In genomic region chr2:113211226-113212105, GRCh38 we compare ENCODE assay signal across 10 cellular contexts. TPM values are rescaled to one million over a fixed set of nuclear protein-coding genes. Genes with fewer than 3 reads are reported as not detected.
DNase-seq lines count a peak whose midpoint lies in the region; ATAC-seq, FAIRE-seq and TF ChIP-seq lines count a peak whose summit lies in the region.
"Had no signal": no experiment of that assay in that cellular context is flagged by ENCODE, and none has a peak within 500 bp of the region (broad histone marks: within the 10 kb centered on the region; RNA-seq: fewer than 3 reads in every experiment).

No MANE protein-coding gene starts in this region.

- WGBS in K562 (ENCODE audit: insufficient coverage, low coverage, missing lambda C conversion rate) = 40% methylated on average over 12 of the region's 13 CpGs
- WGBS in suprapubic skin = 32% methylated on average over 13 of the region's 13 CpGs

- CTCF ChIA-PET in HCT116 (lab: Charles Lee) (interaction anchor here (0.7 to 1.2 kb wide), 4 partner anchors 9 to 159 kb away, joined by 3 read pairs; no protein-coding TSS in a partner anchor), K562 (lab: Yijun Ruan, JAX; ENCODE audit: low intra/inter-chr PET ratio) (no interaction called here)

- H3K27ac ChIP-seq in HCT116 (ENCODE audit: low read depth, low read length) (peak overlapping the region; percentile 38), K562 (ENCODE audit: extremely low read depth, low read depth, low read length) (no peak overlapping the region), kidney (ENCODE audit: low read depth in 2 of 2, low read length in 2 of 2) (peak overlapping the region; percentile 88 to 89), suprapubic skin (peak overlapping the region; percentile 79)

- H2AFZ ChIP-seq in HCT116 (ENCODE audit: low read depth, low read length, poor library complexity, severe bottlenecking) = peak overlapping the region; percentile 86
- H2AFZ ChIP-seq in K562 (ENCODE audit: low read depth, low read length) = peak overlapping the region; percentile 47

- ATAC-seq in HCT116 = peak; percentile 91
- 0 out of 3 replicates have a peak, but pooled peaks have one; percentile 15 for ATAC-seq in K562
- ATAC-seq: GM12878 had no signal

- H3K9me2 ChIP-seq in HCT116 (ENCODE audit: insufficient read depth) = no peaks in the 10 kb centered on the region

- no peaks in the 10 kb centered on the region for H3K36me3 ChIP-seq in HCT116 (ENCODE audit: control insufficient read depth in 1 of 2, insufficient read depth in 2 of 2, low read length in 2 of 2)
- no peaks in the 10 kb centered on the region for H3K36me3 ChIP-seq in K562 (ENCODE audit: control insufficient read depth, insufficient read depth, low read length)
- no peaks in the 10 kb centered on the region for H3K36me3 ChIP-seq in kidney (ENCODE audit: control insufficient read depth in 1 of 2, insufficient read depth in 2 of 2, low read length in 2 of 2)
- H3K36me3 ChIP-seq in suprapubic skin = no peaks in the 10 kb centered on the region

- DNase-seq in HCT116 (ENCODE audit: low read depth, low spot score) (peak; percentile 23), K562 (ENCODE audit: extremely low read depth in 1 of 4, low spot score in 3 of 4) (no peak), kidney (no peak), suprapubic skin (ENCODE audit: low spot score in 2 of 2) (peak in 1 of 2 donors; percentile 76), mesenteric fat pad (ENCODE audit: low spot score) (no peak), SKM-1 treated with dmso at 0.1 percent for 144 hours (lab: John Stamatoyannopoulos, UW; ENCODE audit: unreplicated experiment) (no peak), activated gamma-delta T cell treated with Interleukin-2 at 50 U/mL for 16 hours (no peak)
- no peak for DNase-seq in activated naive CD4-positive, alpha-beta T cell treated with anti-CD3 and anti-CD28 coated beads, Interleukin-2, amount 50 U/mL, for 16 hours
- DNase-seq: SHP77 treated with DMSO at 0.1 percent for 48 hours had no signal

- BruUV-seq in HCT116 (replicated peaks; lab: Mats Ljungman, UMichigan) (no TSS peak), K562 (replicated peaks; lab: Mats Ljungman, UMichigan) (no TSS peak)

- no peaks in the 10 kb centered on the region for H3K9me3 ChIP-seq in HCT116 (ENCODE audit: control insufficient read depth in 1 of 2, insufficient read depth in 1 of 2, low read depth in 1 of 2, low read length in 2 of 2)
- no peaks in the 10 kb centered on the region for H3K9me3 ChIP-seq in K562 (replicated peaks; ENCODE audit: control insufficient read depth, insufficient read depth, low read depth, low read length)
- no peaks in the 10 kb centered on the region for H3K9me3 ChIP-seq in kidney (ENCODE audit: control insufficient read depth in 1 of 2, low read length in 2 of 2)
- H3K9me3 ChIP-seq in suprapubic skin = no peaks in the 10 kb centered on the region

- H3K9me1 ChIP-seq in K562 (ENCODE audit: control insufficient read depth, insufficient read depth, low read length) = no peaks in the 10 kb centered on the region

- intact Hi-C loops in HCT116 (cut with micrococcal nuclease) = no loop called here
- intact Hi-C loops in K562 (cut with micrococcal nuclease) = no loop called here
- intact Hi-C loops in kidney (cut with DNase I) = no loop called here

- RAD21 ChIA-PET in HCT116 (lab: Charles Lee; ENCODE audit: low non-redundant PET in 1 of 2, low total read pairs in 2 of 2, uncharacterized antibody in 2 of 2, unreplicated experiment in 2 of 2) = no interaction called here

- H3K79me2 ChIP-seq in HCT116 (ENCODE audit: insufficient read depth, low read length) (no peaks in the 10 kb centered on the region), K562 (ENCODE audit: control insufficient read depth, insufficient read depth, low read length) (no peaks in the 10 kb centered on the region)

- TF ChIP-seq POLR2A in HCT116 (IDR thresholded peaks at IDR 0.05; ENCODE audit: borderline replicate concordance, extremely low read depth, insufficient read depth, insufficient read length) (no peak), K562 (conservative IDR thresholded peaks at IDR 0.05) (no peak), suprapubic skin (IDR thresholded peaks at IDR 0.05) (no peak)

- H3K4me3 ChIP-seq in HCT116 (replicated peaks in 1 of 2; ENCODE audit: low read depth in 1 of 2, low read length in 2 of 2) = peak overlapping the region in 1 of 2 experiments; percentile 29; a peak in 1 of 4 replicates
- H3K4me3 ChIP-seq in K562 = no peak overlapping the region
- no peak overlapping the region for H3K4me3 ChIP-seq in kidney (ENCODE audit: low read length in 2 of 2)
- peak overlapping the region; percentile 15 for H3K4me3 ChIP-seq in suprapubic skin
- H3K4me3 ChIP-seq: GM12878 had no signal

- H3K27me3 ChIP-seq in HCT116 (ENCODE audit: insufficient read depth, low read length) (no peaks in the 10 kb centered on the region), K562 (ENCODE audit: control insufficient read depth in 2 of 2, insufficient read depth in 2 of 2, low read length in 2 of 2) (peaks cover 2 to 8% of the 10 kb centered on the region in 2 experiments; a peak in 3 of 5 replicates), suprapubic skin (no peaks in the 10 kb centered on the region)

- in situ Hi-C loops in K562 (cut with MboI) = no loop called here

- no peaks in the 10 kb centered on the region for H4K20me1 ChIP-seq in HCT116 (ENCODE audit: insufficient read depth)
- H4K20me1 ChIP-seq in K562 (replicated peaks; ENCODE audit: control insufficient read depth, insufficient read depth, low read length) = no peaks in the 10 kb centered on the region

- H3K9ac ChIP-seq in HCT116 (ENCODE audit: low read length) = peak overlapping the region; percentile 25; the same call in 1 of the 2 replicates
- H3K9ac ChIP-seq in K562 (ENCODE audit: insufficient read depth in 1 of 2, low read depth in 2 of 2, low read length in 2 of 2) = no peak overlapping the region; a peak in 1 of 4 replicates
- peak overlapping the region; percentile 17 to 60 for H3K9ac ChIP-seq in kidney (ENCODE audit: low read length in 2 of 2)

- H3K4me2 ChIP-seq in HCT116 (ENCODE audit: low read length) = peak overlapping the region; percentile 69
- H3K4me2 ChIP-seq in K562 (ENCODE audit: insufficient read depth, low read length) = no peak overlapping the region

- TF ChIP-seq CTCF in HCT116 (IDR thresholded peaks at IDR 0.05 in 2 of 3, conservative IDR thresholded peaks at IDR 0.05 in 1 of 3; ENCODE audit: borderline replicate concordance in 1 of 3, insufficient read depth in 1 of 3, low read depth in 2 of 3, low read length in 2 of 3) (no peak), K562 (IDR thresholded peaks at IDR 0.05 in 2 of 3, conservative IDR thresholded peaks at IDR 0.05 in 1 of 3; ENCODE audit: insufficient read depth in 2 of 3, low read depth in 1 of 3, low read length in 3 of 3) (no peak), kidney (IDR thresholded peaks at IDR 0.05; ENCODE audit: borderline replicate concordance, extremely low read depth, insufficient read depth) (no peak), suprapubic skin (IDR thresholded peaks at IDR 0.05) (no peak)

- POLR2A ChIA-PET in HCT116 (lab: Charles Lee) = interaction anchor here (0.9 to 1.9 kb wide), 3 partner anchors 9 to 29 kb away, joined by 3 to 5 read pairs (median 4); no protein-coding TSS in a partner anchor
- POLR2A ChIA-PET in K562 (lab: Yijun Ruan, JAX) = interaction anchor here (0.8 to 1.4 kb wide), 4 partner anchors 11 to 167 kb away, joined by 3 to 5 read pairs (median 4); no protein-coding TSS in a partner anchor

- H3K4me1 ChIP-seq in HCT116 (ENCODE audit: control insufficient read depth in 1 of 2, insufficient read depth in 2 of 2, low read length in 2 of 2) (peaks cover 18 to 23% of the 10 kb centered on the region in 2 experiments), K562 (replicated peaks in 1 of 2; ENCODE audit: control insufficient read depth in 2 of 2, insufficient read depth in 2 of 2, low read length in 2 of 2) (peaks cover 3 to 4% of the 10 kb centered on the region in 2 experiments; a peak in 4 of 5 replicates), kidney (ENCODE audit: control insufficient read depth in 1 of 2, insufficient read depth in 1 of 2, low read depth in 1 of 2, low read length in 2 of 2) (peaks cover 40 to 45% of the 10 kb centered on the region in 2 donors), suprapubic skin (peaks cover 51% of the 10 kb centered on the region)

- no peak for TF ChIP-seq RAD21 in HCT116 (IDR thresholded peaks at IDR 0.05; ENCODE audit: low read depth)
- TF ChIP-seq RAD21 in K562 (CRISPR knock-in tag; conservative IDR thresholded peaks at IDR 0.05 in 1 of 2, IDR thresholded peaks at IDR 0.05 in 1 of 2) = no peak

- TF ChIP-seq EP300 in K562 (IDR thresholded peaks at IDR 0.05; ENCODE audit: low read length) = no peak
- no peak for TF ChIP-seq EP300 in suprapubic skin (IDR thresholded peaks at IDR 0.05)

- FAIRE-seq in K562 (lab: Jason Lieb, UNC) = no peak
- FAIRE-seq in kidney (lab: Jason Lieb, UNC) = no peak
- FAIRE-seq: GM12878 had no signal

TF ChIP-seq in K562, 482 proteins besides CTCF, POLR2A, EP300 and RAD21:
- peak in 1 of 2 experiments; percentile 56; a peak in 1 of 4 replicates for TF ChIP-seq SRF (CRISPR knock-in tag; IDR thresholded peaks at IDR 0.05)
- no peak for TF ChIP-seq ZNF165 (CRISPR knock-in tag; IDR thresholded peaks at IDR 0.05; ENCODE audit: borderline replicate concordance)

RNA-seq across cellular contexts. Expression of gene PSD4, which starts 37.7 kb away (rescaled TPM):
- 12.6 TPM for total RNA-seq in HCT116 (2021; ENCODE audit: unreplicated experiment)
- 7.4 and 8.1 TPM in 2 replicates for polyA plus RNA-seq in HCT116 (2012)
- total RNA-seq in K562 (2011; cell fraction: chromatin; rRNA removed; ENCODE audit: low replicate concordance) = 52.4 and 98.0 TPM in 2 replicates
- total RNA-seq in K562 (2011; cell fraction: nucleolus; rRNA removed) = 58.9 and 60.3 TPM in 2 replicates
- 44.1 and 62.2 TPM in 2 replicates for total RNA-seq in K562 (2011; cell fraction: nucleoplasm; rRNA removed)
- 41.0 and 47.0 TPM in 2 replicates for total RNA-seq in K562 (2014; rRNA removed)
- 13.0 and 14.8 TPM in 2 replicates for total RNA-seq in K562 (2014; rRNA removed; fragmentation: Illumina TruSeq; extraction: Trizol)
- total RNA-seq in K562 (2015; rRNA removed; fragmentation: Illumina TruSeq; extraction: Trizol) = 20.8 and 21.7 TPM in 2 replicates
- total RNA-seq in K562 (2021) = 48.3 and 54.0 TPM in 2 replicates
- polyA plus RNA-seq in K562 (2011; rRNA removed) = 11.0 and 14.5 TPM in 2 replicates
- polyA plus RNA-seq in K562 (2011; cell fraction: cytosol; rRNA removed) = 8.8 and 13.1 TPM in 2 replicates
- polyA plus RNA-seq in K562 (2011; cell fraction: nucleus; rRNA removed) = 63.6 and 113 TPM in 2 replicates
- polyA plus RNA-seq in K562 (2012) = 23.7 and 33.6 TPM in 2 replicates
- polyA plus RNA-seq in K562 (2014; fragmentation: Illumina TruSeq; extraction: Trizol) = 28.4 and 32.1 TPM in 2 replicates
- under 1 TPM; 0.46 to 0.52 TPM for polyA plus RNA-seq in K562 (2014; fragmentation: Nextera tagmentation; extraction: Ambion mirVana)
- 27.4 and 30.3 TPM in 2 replicates for polyA plus RNA-seq in K562 (2014; rRNA removed)
- 12.7 and 15.8 TPM in 2 replicates for polyA minus RNA-seq in K562 (2011; rRNA and poly(A)+ RNA removed)
- 12.8 and 14.9 TPM in 2 replicates for polyA minus RNA-seq in K562 (2011; cell fraction: cytosol; rRNA and poly(A)+ RNA removed)
- polyA minus RNA-seq in K562 (2011; cell fraction: nucleus; rRNA and poly(A)+ RNA removed) = 35.9 and 36.1 TPM in 2 replicates
- total RNA-seq in kidney = 42.0 TPM
- polyA plus RNA-seq in kidney (ENCODE audit: insufficient read depth, low read depth, low replicate concordance) = 16.2 TPM
- total RNA-seq in suprapubic skin = 100 to 1,000 TPM in 1 of 4 donors, 10 to 100 TPM in 3; 53.8 to 102 (median 88.0) TPM
- total RNA-seq in mesenteric fat pad = 13.2 TPM

Comparison
In these comparisons a context has a peak if more than half of its experiments do, and no peak if none do; other contexts are left out.
1. H3K9ac ChIP-seq: peak in HCT116 (single experiment) and kidney (2 of 2); none in K562 (0 of 2).
2. Of the 22 proteins assayed by ChIP-seq in both K562 and HCT116: peak only in K562: none; only in HCT116: SP1; in both: none; in neither: 20; mixed calls (peak in some experiments, not most) for 1.